ENCODE assay signal across 8 cellular contexts in the genomic region with DNA sequence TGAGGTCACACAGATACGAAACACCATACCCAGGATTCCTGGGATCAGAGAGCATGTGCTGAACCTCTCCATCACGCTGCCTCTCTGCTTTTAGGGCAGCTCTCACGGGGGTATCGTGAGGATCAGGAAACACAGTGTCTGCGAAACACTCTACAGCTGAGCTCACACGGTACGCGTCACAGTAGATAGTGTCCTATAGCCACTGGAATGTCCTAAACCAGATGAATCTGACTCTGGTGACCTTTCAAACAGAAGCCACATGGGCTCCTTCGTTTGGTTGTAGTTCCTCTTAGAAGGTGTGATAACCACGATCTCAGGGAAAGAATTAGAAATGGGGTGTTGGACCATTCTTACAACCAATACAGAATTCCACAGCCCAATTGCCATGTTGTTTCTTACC.
A peak's percentile ranks its signal among the peaks of the same experiment; 100 is the strongest.
DNase-seq lines count a peak whose midpoint lies in the region; ATAC-seq and TF ChIP-seq lines count a peak whose summit lies in the region.
"Not testable (repeated sequence)": the region's sequence is repeated elsewhere in the genome, so short reads cannot be mapped to it uniquely, and the experiment has no call there.

No MANE protein-coding gene starts in this region.

- not testable (repeated sequence) for H3K27me3 Mint-ChIP-seq in CD8-positive, alpha-beta memory T cell; T-cell; activated CD8-positive, alpha-beta memory T cell treated with anti-CD3 and anti-CD28 coated beads, Interleukin-2, amount 10 ng/mL, durations not matched to agents 7 days and 5 days; activated naive CD8-positive, alpha-beta T cell treated with anti-CD3 and anti-CD28 coated beads, Interleukin-2, amount 10 ng/mL, durations not matched to agents 7 days and 5 days; central memory CD8-positive, alpha-beta T cell; memory B cell; stimulated activated naive CD8-positive, alpha-beta T cell treated with anti-CD3 and anti-CD28 coated beads, Interleukin-15, Interleukin-2, amounts not matched to agents 100 ng/mL and 50 ng/mL, for 24 hours

- H3K4me1 Mint-ChIP-seq in CD8-positive, alpha-beta memory T cell = peaks cover 81 to 86% (median 81%) of the 10 kb centered on the region in 3 donors
- peaks cover 8 to 54% (median 44%) of the 10 kb centered on the region in 3 donors for H3K4me1 Mint-ChIP-seq in T-cell
- peaks cover 62% of the 10 kb centered on the region for H3K4me1 Mint-ChIP-seq in activated CD8-positive, alpha-beta memory T cell treated with anti-CD3 and anti-CD28 coated beads, Interleukin-2, amount 10 ng/mL, durations not matched to agents 7 days and 5 days
- H3K4me1 Mint-ChIP-seq in activated naive CD8-positive, alpha-beta T cell treated with anti-CD3 and anti-CD28 coated beads, Interleukin-2, amount 10 ng/mL, durations not matched to agents 7 days and 5 days = peaks cover 28% of the 10 kb centered on the region
- H3K4me1 Mint-ChIP-seq in central memory CD8-positive, alpha-beta T cell = peaks cover 73% of the 10 kb centered on the region
- not testable (repeated sequence) for H3K4me1 Mint-ChIP-seq in memory B cell
- peaks cover 27% of the 10 kb centered on the region for H3K4me1 Mint-ChIP-seq in stimulated activated naive CD8-positive, alpha-beta T cell treated with anti-CD3 and anti-CD28 coated beads, Interleukin-15, Interleukin-2, amounts not matched to agents 100 ng/mL and 50 ng/mL, for 24 hours (ENCODE audit: low read depth)

- not testable (repeated sequence) for TF ChIP-seq POLR2A in prostate gland (IDR thresholded peaks at IDR 0.05)

- H3K9me3 ChIP-seq in CD8-positive, alpha-beta memory T cell (ENCODE audit: low read length); prostate gland: not testable (repeated sequence)

- 94% methylated on average over 10 of the region's 10 CpGs for WGBS in prostate gland

- H3K4me3 Mint-ChIP-seq in CD8-positive, alpha-beta memory T cell = peak overlapping the region in 6 of 7 donors; percentile 11 to 74 (median 58)
- H3K4me3 Mint-ChIP-seq in T-cell; activated naive CD8-positive, alpha-beta T cell treated with anti-CD3 and anti-CD28 coated beads, Interleukin-2, amount 10 ng/mL, durations not matched to agents 7 days and 5 days; central memory CD8-positive, alpha-beta T cell; memory B cell; stimulated activated naive CD8-positive, alpha-beta T cell treated with anti-CD3 and anti-CD28 coated beads, Interleukin-15, Interleukin-2, amounts not matched to agents 100 ng/mL and 50 ng/mL, for 24 hours: not testable (repeated sequence)
- H3K4me3 Mint-ChIP-seq in activated CD8-positive, alpha-beta memory T cell treated with anti-CD3 and anti-CD28 coated beads, Interleukin-2, amount 10 ng/mL, durations not matched to agents 7 days and 5 days = peak overlapping the region; percentile 1

- not testable (repeated sequence) for H3K27ac ChIP-seq in CD8-positive, alpha-beta memory T cell (ENCODE audit: low read depth, low read length)
- H3K27ac ChIP-seq in prostate gland = peak overlapping the region; percentile 52 to 83

- H3K4me1 ChIP-seq in CD8-positive, alpha-beta memory T cell (ENCODE audit: insufficient read depth, low read length) = peaks cover 34% of the 10 kb centered on the region
- not testable (repeated sequence) for H3K4me1 ChIP-seq in prostate gland (replicated peaks)

- peak overlapping the region; percentile 83 to 97 (median 93) for H3K27ac Mint-ChIP-seq in CD8-positive, alpha-beta memory T cell
- peak overlapping the region; percentile 2 to 71 for H3K27ac Mint-ChIP-seq in T-cell
- peak overlapping the region; percentile 47 for H3K27ac Mint-ChIP-seq in activated CD8-positive, alpha-beta memory T cell treated with anti-CD3 and anti-CD28 coated beads, Interleukin-2, amount 10 ng/mL, durations not matched to agents 7 days and 5 days
- H3K27ac Mint-ChIP-seq in activated naive CD8-positive, alpha-beta T cell treated with anti-CD3 and anti-CD28 coated beads, Interleukin-2, amount 10 ng/mL, durations not matched to agents 7 days and 5 days = peak overlapping the region; percentile 9
- peak overlapping the region; percentile 67 for H3K27ac Mint-ChIP-seq in central memory CD8-positive, alpha-beta T cell (ENCODE audit: low read depth)
- peak overlapping the region; percentile 47 for H3K27ac Mint-ChIP-seq in memory B cell
- H3K27ac Mint-ChIP-seq in stimulated activated naive CD8-positive, alpha-beta T cell treated with anti-CD3 and anti-CD28 coated beads, Interleukin-15, Interleukin-2, amounts not matched to agents 100 ng/mL and 50 ng/mL, for 24 hours = peak overlapping the region; percentile 4

- not testable (repeated sequence) for H3K4me3 ChIP-seq in CD8-positive, alpha-beta memory T cell (ENCODE audit: low read length); prostate gland

- CTCF ChIA-PET in CD8-positive, alpha-beta memory T cell (lab: Charles Lee); activated CD8-positive, alpha-beta memory T cell treated with anti-CD3 and anti-CD28 coated beads, Interleukin-2, amount 10 ng/mL, durations not matched to agents 7 days and 5 days (lab: Charles Lee): not testable (repeated sequence)
- CTCF ChIA-PET in T-cell (lab: Charles Lee) = interaction anchor here in 1 of 2 donors (0.9 to 2.0 kb wide), 2 partner anchors 96 to 1227 kb away, joined by 3 to 5 read pairs; no protein-coding TSS in a partner anchor

- not testable (repeated sequence) for H3K27me3 ChIP-seq in CD8-positive, alpha-beta memory T cell (ENCODE audit: insufficient read depth, low read length, poor library complexity, severe bottlenecking); prostate gland (replicated peaks; ENCODE audit: insufficient read depth)

- TF ChIP-seq CTCF in prostate gland (IDR thresholded peaks at IDR 0.05) = not testable (repeated sequence)

- not testable (repeated sequence) for H3K36me3 ChIP-seq in CD8-positive, alpha-beta memory T cell (ENCODE audit: insufficient read depth, low read length); prostate gland

- not testable (repeated sequence) for H3K9me3 Mint-ChIP-seq in CD8-positive, alpha-beta memory T cell; T-cell; activated CD8-positive, alpha-beta memory T cell treated with anti-CD3 and anti-CD28 coated beads, Interleukin-2, amount 10 ng/mL, durations not matched to agents 7 days and 5 days (ENCODE audit: low read depth); activated naive CD8-positive, alpha-beta T cell treated with anti-CD3 and anti-CD28 coated beads, Interleukin-2, amount 10 ng/mL, durations not matched to agents 7 days and 5 days; central memory CD8-positive, alpha-beta T cell; memory B cell; stimulated activated naive CD8-positive, alpha-beta T cell treated with anti-CD3 and anti-CD28 coated beads, Interleukin-15, Interleukin-2, amounts not matched to agents 100 ng/mL and 50 ng/mL, for 24 hours

- peaks cover 27 to 73% (median 47%) of the 10 kb centered on the region in 3 donors for H3K36me3 Mint-ChIP-seq in CD8-positive, alpha-beta memory T cell
- H3K36me3 Mint-ChIP-seq in T-cell = peaks cover 21% of the 10 kb centered on the region
- H3K36me3 Mint-ChIP-seq in activated CD8-positive, alpha-beta memory T cell treated with anti-CD3 and anti-CD28 coated beads, Interleukin-2, amount 10 ng/mL, durations not matched to agents 7 days and 5 days = peaks cover 65% of the 10 kb centered on the region
- H3K36me3 Mint-ChIP-seq in activated naive CD8-positive, alpha-beta T cell treated with anti-CD3 and anti-CD28 coated beads, Interleukin-2, amount 10 ng/mL, durations not matched to agents 7 days and 5 days = peaks cover 22% of the 10 kb centered on the region
- peaks cover 61% of the 10 kb centered on the region for H3K36me3 Mint-ChIP-seq in central memory CD8-positive, alpha-beta T cell (ENCODE audit: insufficient read depth)
- not testable (repeated sequence) for H3K36me3 Mint-ChIP-seq in memory B cell; stimulated activated naive CD8-positive, alpha-beta T cell treated with anti-CD3 and anti-CD28 coated beads, Interleukin-15, Interleukin-2, amounts not matched to agents 100 ng/mL and 50 ng/mL, for 24 hours (ENCODE audit: low read depth)

- intact Hi-C loops in prostate gland (cut with DNase I) = not testable (repeated sequence)

- POLR2A ChIA-PET in CD8-positive, alpha-beta memory T cell (lab: Charles Lee); T-cell (lab: Charles Lee); activated naive CD8-positive, alpha-beta T cell treated with anti-CD3 and anti-CD28 coated beads, Interleukin-2, amount 10 ng/mL, durations not matched to agents 7 days and 5 days (lab: Charles Lee): not testable (repeated sequence)

- not testable (repeated sequence) for ATAC-seq in T-cell (replicated peaks in 1 of 4); activated CD8-positive, alpha-beta memory T cell treated with anti-CD3 and anti-CD28 coated beads, Interleukin-2, amount 10 ng/mL, durations not matched to agents 7 days and 5 days; activated naive CD8-positive, alpha-beta T cell treated with anti-CD3 and anti-CD28 coated beads, Interleukin-2, amount 10 ng/mL, durations not matched to agents 7 days and 5 days (ENCODE audit: low read depth); central memory CD8-positive, alpha-beta T cell (replicated peaks; ENCODE audit: extremely low read depth, poor library complexity, severe bottlenecking); memory B cell (ENCODE audit: low read depth)

- DNase-seq in CD8-positive, alpha-beta memory T cell; T-cell; activated CD8-positive, alpha-beta memory T cell treated with anti-CD3 and anti-CD28 coated beads, Interleukin-2, amount 10 ng/mL, durations not matched to agents 7 days and 5 days; activated naive CD8-positive, alpha-beta T cell treated with anti-CD3 and anti-CD28 coated beads, Interleukin-2, amount 10 ng/mL, durations not matched to agents 7 days and 5 days; central memory CD8-positive, alpha-beta T cell (ENCODE audit: low spot score in 2 of 2); memory B cell (ENCODE audit: low spot score in 2 of 2); prostate gland (ENCODE audit: low spot score): not testable (repeated sequence)

Comparison
In these comparisons a context has a peak if more than half of its experiments do, and no peak if none do; other contexts are left out.
1. H3K27ac Mint-ChIP-seq: peak in every context shown above with its lines; median percentile 93 in CD8-positive, alpha-beta memory T cell; 67 in central memory CD8-positive, alpha-beta T cell; 47 in activated CD8-positive, alpha-beta memory T cell treated with anti-CD3 and anti-CD28 coated beads, Interleukin-2, amount 10 ng/mL, durations not matched to agents 7 days and 5 days; 47 in memory B cell; 36 in T-cell; 9 in activated naive CD8-positive, alpha-beta T cell treated with anti-CD3 and anti-CD28 coated beads, Interleukin-2, amount 10 ng/mL, durations not matched to agents 7 days and 5 days; 4 in stimulated activated naive CD8-positive, alpha-beta T cell treated with anti-CD3 and anti-CD28 coated beads, Interleukin-15, Interleukin-2, amounts not matched to agents 100 ng/mL and 50 ng/mL, for 24 hours.